Comparison of ENCODE assay signal across 15 cellular contexts in genomic region chr6:133114973-133115372, GRCh38.
"Had no signal": no experiment of that assay in that cellular context is flagged by ENCODE, and none has a peak within 500 bp of the region (broad histone marks: within the 10 kb centered on the region; RNA-seq: fewer than 3 reads in every experiment).

No MANE protein-coding gene starts in this region.

- H3K4me1 ChIP-seq: breast epithelium, right atrium auricular region, uterus had no signal

- H3K36me3 ChIP-seq: breast epithelium, gastrocnemius medialis, neutrophil, right atrium auricular region, uterus had no signal

- DNase-seq: activated CD4-positive, alpha-beta T cell treated with anti-CD3 and anti-CD28 coated beads, Interleukin-2, amount 50 U/mL, for 4 hours; activated CD8-positive, alpha-beta memory T cell treated with anti-CD3 and anti-CD28 coated beads, Interleukin-2, amount 10 ng/mL, durations not matched to agents 7 days and 5 days; activated effector memory CD4-positive, alpha-beta T cell treated with anti-CD3 and anti-CD28 coated beads, Interleukin-2, amount 50 U/mL, for 16 hours; activated naive CD8-positive, alpha-beta T cell treated with anti-CD3 and anti-CD28 coated beads for 36 hours; activated T-cell treated with anti-CD3 and anti-CD28 coated beads, Interleukin-2, amount 50 U/mL, for 24 hours; gastrocnemius medialis; left cardiac atrium; naive thymus-derived CD8-positive, alpha-beta T cell; posterior cingulate gyrus; uterus had no signal

- H3K27ac ChIP-seq: breast epithelium, gastrocnemius medialis, neutrophil, uterus had no signal

- H3K4me3 ChIP-seq: breast epithelium, gastrocnemius medialis, lung, right atrium auricular region, smooth muscle cell, uterus had no signal

- H3K4me2 ChIP-seq: smooth muscle cell had no signal

- ATAC-seq: activated CD8-positive, alpha-beta memory T cell treated with anti-CD3 and anti-CD28 coated beads, Interleukin-2, amount 10 ng/mL, durations not matched to agents 7 days and 5 days; gastrocnemius medialis; left cardiac atrium; naive thymus-derived CD8-positive, alpha-beta T cell had no signal

- H3K27me3 ChIP-seq: breast epithelium, gastrocnemius medialis, neutrophil, right atrium auricular region, uterus had no signal

- H3K9me3 ChIP-seq: gastrocnemius medialis, neutrophil, uterus had no signal
